1 cellular context compared by ENCODE assay signal in the genomic region with DNA sequence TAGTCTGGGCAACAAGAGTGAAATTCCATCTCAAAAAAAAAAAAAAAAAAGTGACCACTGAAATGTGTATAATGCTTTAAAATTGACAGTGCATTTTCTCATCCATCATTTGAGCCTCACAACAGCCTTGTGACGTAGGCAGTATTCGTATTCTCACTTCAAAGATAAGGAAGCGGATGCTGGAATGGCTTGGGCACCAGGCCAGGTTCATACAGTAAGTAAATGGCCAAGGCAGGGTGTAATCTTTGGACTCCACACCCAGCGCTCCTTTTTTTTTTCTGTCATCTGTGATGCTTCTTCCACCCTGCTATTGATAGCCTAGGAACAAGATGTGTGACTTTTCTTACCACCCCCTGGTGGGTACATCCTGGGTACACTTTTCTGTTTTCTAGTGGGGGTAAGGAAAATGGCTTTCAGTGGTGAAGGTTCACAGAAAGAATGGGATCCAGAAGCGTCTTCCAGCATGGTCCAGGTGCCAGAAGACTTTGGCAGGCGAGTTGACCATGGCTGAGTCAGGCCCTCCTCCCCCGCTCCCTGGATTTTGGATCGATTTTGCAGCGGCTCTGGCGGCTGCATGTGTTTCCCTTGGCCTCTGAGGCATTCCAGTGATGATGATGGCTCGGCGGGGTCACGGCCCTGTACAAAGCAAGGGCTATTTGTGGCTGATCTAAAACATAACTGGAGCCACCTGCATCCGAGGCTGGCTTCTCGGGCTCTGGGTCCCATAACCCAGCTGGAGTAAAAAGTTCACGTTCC.
A peak's percentile ranks its signal among the peaks of the same experiment; 100 is the strongest.
TF ChIP-seq lines count a peak whose summit lies in the region.

No MANE protein-coding gene starts in this region.

TF ChIP-seq in K562, 482 proteins besides CTCF, POLR2A, EP300 and RAD21 (continued from another document):
- TF ChIP-seq, protein P1, sequence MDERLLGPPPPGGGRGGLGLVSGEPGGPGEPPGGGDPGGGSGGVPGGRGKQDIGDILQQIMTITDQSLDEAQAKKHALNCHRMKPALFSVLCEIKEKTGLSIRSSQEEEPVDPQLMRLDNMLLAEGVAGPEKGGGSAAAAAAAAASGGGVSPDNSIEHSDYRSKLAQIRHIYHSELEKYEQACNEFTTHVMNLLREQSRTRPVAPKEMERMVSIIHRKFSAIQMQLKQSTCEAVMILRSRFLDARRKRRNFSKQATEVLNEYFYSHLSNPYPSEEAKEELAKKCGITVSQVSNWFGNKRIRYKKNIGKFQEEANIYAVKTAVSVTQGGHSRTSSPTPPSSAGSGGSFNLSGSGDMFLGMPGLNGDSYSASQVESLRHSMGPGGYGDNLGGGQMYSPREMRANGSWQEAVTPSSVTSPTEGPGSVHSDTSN (CRISPR knock-in tag; IDR thresholded peaks at IDR 0.05; ENCODE audit: low read depth), result no peak
- TF ChIP-seq, protein P1 (tag; conservative IDR thresholded peaks at IDR 0.05; ENCODE audit: low read depth), result peak; percentile 48; the same call in 1 of the 2 replicates
- no peak for TF ChIP-seq ETV1 (tag; conservative IDR thresholded peaks at IDR 0.05; ENCODE audit: low read depth)
- TF ChIP-seq, protein P2, sequence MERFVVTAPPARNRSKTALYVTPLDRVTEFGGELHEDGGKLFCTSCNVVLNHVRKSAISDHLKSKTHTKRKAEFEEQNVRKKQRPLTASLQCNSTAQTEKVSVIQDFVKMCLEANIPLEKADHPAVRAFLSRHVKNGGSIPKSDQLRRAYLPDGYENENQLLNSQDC (CRISPR knock-in tag; IDR thresholded peaks at IDR 0.05), result no peak
- peak; percentile 33; the same call in 1 of the 2 replicates for TF ChIP-seq CREM (IDR thresholded peaks at IDR 0.05; ENCODE audit: low read depth)
- TF ChIP-seq PML (IDR thresholded peaks at IDR 0.05; ENCODE audit: low read length), result no peak
- TF ChIP-seq, protein P3, sequence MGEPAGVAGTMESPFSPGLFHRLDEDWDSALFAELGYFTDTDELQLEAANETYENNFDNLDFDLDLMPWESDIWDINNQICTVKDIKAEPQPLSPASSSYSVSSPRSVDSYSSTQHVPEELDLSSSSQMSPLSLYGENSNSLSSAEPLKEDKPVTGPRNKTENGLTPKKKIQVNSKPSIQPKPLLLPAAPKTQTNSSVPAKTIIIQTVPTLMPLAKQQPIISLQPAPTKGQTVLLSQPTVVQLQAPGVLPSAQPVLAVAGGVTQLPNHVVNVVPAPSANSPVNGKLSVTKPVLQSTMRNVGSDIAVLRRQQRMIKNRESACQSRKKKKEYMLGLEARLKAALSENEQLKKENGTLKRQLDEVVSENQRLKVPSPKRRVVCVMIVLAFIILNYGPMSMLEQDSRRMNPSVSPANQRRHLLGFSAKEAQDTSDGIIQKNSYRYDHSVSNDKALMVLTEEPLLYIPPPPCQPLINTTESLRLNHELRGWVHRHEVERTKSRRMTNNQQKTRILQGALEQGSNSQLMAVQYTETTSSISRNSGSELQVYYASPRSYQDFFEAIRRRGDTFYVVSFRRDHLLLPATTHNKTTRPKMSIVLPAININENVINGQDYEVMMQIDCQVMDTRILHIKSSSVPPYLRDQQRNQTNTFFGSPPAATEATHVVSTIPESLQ (CRISPR knock-in tag; IDR thresholded peaks at IDR 0.05), result no peak
- TF ChIP-seq CBFA2T3 (IDR thresholded peaks at IDR 0.05), result no peak
- TF ChIP-seq, protein P4, sequence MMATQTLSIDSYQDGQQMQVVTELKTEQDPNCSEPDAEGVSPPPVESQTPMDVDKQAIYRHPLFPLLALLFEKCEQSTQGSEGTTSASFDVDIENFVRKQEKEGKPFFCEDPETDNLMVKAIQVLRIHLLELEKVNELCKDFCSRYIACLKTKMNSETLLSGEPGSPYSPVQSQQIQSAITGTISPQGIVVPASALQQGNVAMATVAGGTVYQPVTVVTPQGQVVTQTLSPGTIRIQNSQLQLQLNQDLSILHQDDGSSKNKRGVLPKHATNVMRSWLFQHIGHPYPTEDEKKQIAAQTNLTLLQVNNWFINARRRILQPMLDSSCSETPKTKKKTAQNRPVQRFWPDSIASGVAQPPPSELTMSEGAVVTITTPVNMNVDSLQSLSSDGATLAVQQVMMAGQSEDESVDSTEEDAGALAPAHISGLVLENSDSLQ (IDR thresholded peaks at IDR 0.05), result peak; percentile 26; the same call in 1 of the 2 replicates
